8 cellular contexts compared by ENCODE assay signal in genomic region chr6:149964243-149965190, GRCh38.
A peak's percentile ranks its signal among the peaks of the same experiment; 100 is the strongest.
DNase-seq lines count a peak whose midpoint lies in the region; ATAC-seq and TF ChIP-seq lines count a peak whose summit lies in the region.

No MANE protein-coding gene starts in this region.

- POLR2A ChIA-PET in AG04449 (lab: Yijun Ruan, JAX), result no interaction called here

- DNase-seq in AG04449 (ENCODE audit: low read depth, low spot score), result no peak
- peak; percentile 11 for DNase-seq in HK-2 (ENCODE audit: unreplicated experiment)
- DNase-seq in activated naive CD4-positive, alpha-beta T cell treated with anti-CD3 and anti-CD28 coated beads, Interleukin-2, amount 50 U/mL, for 16 hours, result peak; percentile 30
- DNase-seq in stimulated activated CD4-positive, alpha-beta T cell treated with anti-CD3 and anti-CD28 coated beads, Interleukin-4, amount 100 ng/mL, for 1 hour, result peak; percentile 25

- no peak for TF ChIP-seq CTCF in AG04449 (IDR thresholded peaks at IDR 0.05; ENCODE audit: insufficient read depth, low read length, missing control alignments)

- ATAC-seq in HG03342 (IDR thresholded peaks at IDR 0.05; ENCODE audit: unreplicated experiment) (no peak), GM18511 (IDR thresholded peaks at IDR 0.05; ENCODE audit: unreplicated experiment) (no peak), HG02571 (IDR thresholded peaks at IDR 0.05; ENCODE audit: unreplicated experiment) (no peak)

- H3K4me3 ChIP-seq in AG04449 (ENCODE audit: low read depth, low read length) (peak overlapping the region; percentile 61), iPS-11a (ENCODE audit: low read depth, low read length) (peak overlapping the region; percentile 61)

- CTCF ChIA-PET in AG04449 (lab: Yijun Ruan, JAX), result interaction anchor here (0.8 kb wide), 1 partner anchor 239 kb away, joined by 3 read pairs; no protein-coding TSS in a partner anchor
